In genomic region chr6:89483111-89483720, GRCh38 we compare ENCODE assay signal across 10 cellular contexts. TPM values are rescaled to one million over a fixed set of nuclear protein-coding genes. Genes with fewer than 3 reads are reported as not detected.
DNase-seq lines count a peak whose midpoint lies in the region; ATAC-seq and TF ChIP-seq lines count a peak whose summit lies in the region.
"Had no signal": no experiment of that assay in that cellular context is flagged by ENCODE, and none has a peak within 500 bp of the region (broad histone marks: within the 10 kb centered on the region; RNA-seq: fewer than 3 reads in every experiment).

No MANE protein-coding gene starts in this region.

- no peak for ATAC-seq in HG02571 (IDR thresholded peaks at IDR 0.05; ENCODE audit: unreplicated experiment)
- ATAC-seq: natural killer cell treated with Interleukin-12 subunit alpha and Interleukin-12 subunit beta and Interleukin-15 and Interleukin-18, amount 100 ng/mL, for 72 hours had no signal

- H3K27ac ChIP-seq in right atrium auricular region: peak overlapping the region; percentile 66 to 83

- H3K27me3 ChIP-seq in right atrium auricular region (no peaks in the 10 kb centered on the region), MG63 (no peaks in the 10 kb centered on the region)

- peaks cover 0 to 38% of the 10 kb centered on the region in 2 donors for H3K4me1 ChIP-seq in right atrium auricular region

- intact Hi-C loops in posterior vena cava (cut with DNase I): no loop called here

- no peaks in the 10 kb centered on the region for H3K36me3 ChIP-seq in right atrium auricular region
- no peaks in the 10 kb centered on the region for H3K36me3 ChIP-seq in MG63

- no peak overlapping the region for H3K4me3 ChIP-seq in right atrium auricular region
- H3K4me3 ChIP-seq in MG63: no peak overlapping the region

- no peaks in the 10 kb centered on the region for H3K9me3 ChIP-seq in right atrium auricular region
- H3K9me3 ChIP-seq in MG63: no peaks in the 10 kb centered on the region

- peak; percentile 22 for DNase-seq in GM03348 (ENCODE audit: low spot score)
- DNase-seq in NCI-H774 (lab: John Stamatoyannopoulos, UW): peak; percentile 63
- DNase-seq in right atrium auricular region (ENCODE audit: low spot score): peak; percentile 61
- peak; percentile 78 for DNase-seq in posterior vena cava (ENCODE audit: low spot score)
- DNase-seq in CD1c-positive myeloid dendritic cell (ENCODE audit: extremely low spot score): no peak
- no peak for DNase-seq in NCI-H2171 treated with DMSO at 0.1 percent for 48 hours (lab: John Stamatoyannopoulos, UW)
- DNase-seq in MG63: no peak
- DNase-seq: Calu3 had no signal

- no peak for TF ChIP-seq CTCF in right atrium auricular region (IDR thresholded peaks at IDR 0.05)

RNA-seq across cellular contexts. Expression of gene ANKRD6, which starts 50.3 kb away (rescaled TPM):
- total RNA-seq in right atrium auricular region (10 to 100 TPM in 1 of 2 donors, 1 to 10 TPM in 1; 9.2 to 12.3 TPM), posterior vena cava (10 to 100 TPM; 14.6 to 16.0 TPM)
- 0.27 and 7.1 TPM in 2 replicates for total RNA-seq in MG63 (2014; rRNA removed; shearing (Covaris generic); ENCODE audit: low replicate concordance)

Comparison
In these comparisons a context has a peak if more than half of its experiments do, and no peak if none do; other contexts are left out.
1. DNase-seq: peak in GM03348 (single experiment), NCI-H774 (single experiment), right atrium auricular region (single experiment) and posterior vena cava (single experiment); none in CD1c-positive myeloid dendritic cell (single experiment), NCI-H2171 treated with DMSO at 0.1 percent for 48 hours (single experiment) and MG63 (single experiment).